Comparison of ENCODE assay signal across 34 cellular contexts in the genomic region with DNA sequence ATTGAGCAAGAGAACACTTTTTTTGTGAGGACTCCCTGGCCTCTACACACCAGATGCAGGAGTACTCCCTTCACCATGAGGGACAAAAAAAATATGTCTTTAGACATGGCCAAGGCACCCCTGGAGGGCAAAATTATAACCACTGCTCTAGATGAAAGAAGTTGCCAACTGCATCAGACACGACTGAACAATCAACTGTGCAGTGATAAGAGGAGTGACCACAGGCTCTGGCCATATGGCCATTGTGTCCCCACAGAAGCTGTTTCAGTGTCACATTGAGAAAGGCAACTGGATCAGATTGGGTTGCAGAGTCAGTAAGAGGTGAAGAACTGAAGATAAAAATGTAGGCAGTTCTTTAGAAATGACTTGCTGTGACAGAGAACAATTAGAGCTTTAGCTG.
"Had no signal": no experiment of that assay in that cellular context is flagged by ENCODE, and none has a peak within 500 bp of the region (broad histone marks: within the 10 kb centered on the region; RNA-seq: fewer than 3 reads in every experiment).

No MANE protein-coding gene starts in this region.

- H3K4me1 Mint-ChIP-seq: activated B cell treated with CpG ODN at 0.5 μM for 24 hours; activated naive CD4-positive, alpha-beta T cell treated with anti-CD3 and anti-CD28 coated beads, Interleukin-2, amount 10 ng/mL, durations not matched to agents 7 days and 5 days; activated naive CD8-positive, alpha-beta T cell treated with anti-CD3 and anti-CD28 coated beads, Interleukin-2, amount 50 U/mL, for 24 hours; central memory CD8-positive, alpha-beta T cell had no signal

- H3K27me3 ChIP-seq: cardiac muscle cell had no signal

- H3K27me3 Mint-ChIP-seq: activated B cell treated with CpG ODN at 0.5 μM for 24 hours; activated CD4-positive, alpha-beta memory T cell treated with anti-CD3 and anti-CD28 coated beads for 36 hours; activated naive CD4-positive, alpha-beta T cell treated with anti-CD3 and anti-CD28 coated beads, Interleukin-2, amount 10 ng/mL, durations not matched to agents 7 days and 5 days; activated naive CD8-positive, alpha-beta T cell; activated naive CD8-positive, alpha-beta T cell treated with anti-CD3 and anti-CD28 coated beads, Interleukin-2, amount 50 U/mL, for 24 hours; central memory CD8-positive, alpha-beta T cell had no signal

- H3K36me3 ChIP-seq: cardiac muscle cell had no signal

- H3K4me3 Mint-ChIP-seq: activated B cell treated with CpG ODN at 0.5 μM for 24 hours; activated CD4-positive, alpha-beta memory T cell treated with anti-CD3 and anti-CD28 coated beads for 36 hours; activated naive CD4-positive, alpha-beta T cell treated with anti-CD3 and anti-CD28 coated beads, Interleukin-2, amount 10 ng/mL, durations not matched to agents 7 days and 5 days; activated naive CD8-positive, alpha-beta T cell; activated naive CD8-positive, alpha-beta T cell treated with anti-CD3 and anti-CD28 coated beads, Interleukin-2, amount 50 U/mL, for 24 hours; central memory CD8-positive, alpha-beta T cell had no signal

- H3K27ac ChIP-seq: cardiac muscle cell, PC-9, RWPE1, VCaP had no signal

- H3K4me2 ChIP-seq: PC-9 had no signal

- ATAC-seq: activated naive CD8-positive, alpha-beta T cell treated with anti-CD3 and anti-CD28 coated beads, Interleukin-2, amount 50 U/mL, for 24 hours; Right ventricle myocardium inferior had no signal

- H3K4me3 ChIP-seq: cardiac muscle cell, PC-9 had no signal

- H3K36me3 Mint-ChIP-seq: activated CD4-positive, alpha-beta memory T cell treated with anti-CD3 and anti-CD28 coated beads for 36 hours; activated naive CD4-positive, alpha-beta T cell treated with anti-CD3 and anti-CD28 coated beads, Interleukin-2, amount 10 ng/mL, durations not matched to agents 7 days and 5 days; activated naive CD8-positive, alpha-beta T cell had no signal

- H3K27ac Mint-ChIP-seq: activated B cell treated with CpG ODN at 0.5 μM for 24 hours; activated CD4-positive, alpha-beta memory T cell treated with anti-CD3 and anti-CD28 coated beads for 36 hours; activated naive CD4-positive, alpha-beta T cell treated with anti-CD3 and anti-CD28 coated beads, Interleukin-2, amount 10 ng/mL, durations not matched to agents 7 days and 5 days; activated naive CD8-positive, alpha-beta T cell; activated naive CD8-positive, alpha-beta T cell treated with anti-CD3 and anti-CD28 coated beads, Interleukin-2, amount 50 U/mL, for 24 hours had no signal

- DNase-seq: activated B cell treated with CpG ODN at 0.5 μM for 24 hours; activated CD4-positive, alpha-beta memory T cell treated with anti-CD3 and anti-CD28 coated beads for 36 hours; activated CD4-positive, alpha-beta T cell treated with anti-CD3 and anti-CD28 coated beads for 4 hours; activated CD4-positive, alpha-beta T cell treated with anti-CD3 and anti-CD28 coated beads, Interleukin-2, amount 50 U/mL, for 1 hour; activated CD4-positive, CD25-positive, alpha-beta regulatory T cell treated with anti-CD3 and anti-CD28 coated beads, Interleukin-2, amount 50 U/mL, for 72 hours; activated CD8-positive, alpha-beta memory T cell treated with anti-CD3 and anti-CD28 coated beads, Interleukin-2, amount 50 U/mL, for 48 hours; activated effector memory CD4-positive, alpha-beta T cell treated with Interleukin-2 at 50 U/mL for 16 hours; activated naive CD4-positive, alpha-beta T cell treated with anti-CD3 and anti-CD28 coated beads, Interleukin-2, amount 10 ng/mL, durations not matched to agents 7 days and 5 days; activated naive CD8-positive, alpha-beta T cell treated with anti-CD3 and anti-CD28 coated beads, Interleukin-2, amount 50 U/mL, for 24 hours; activated T-cell treated with anti-CD3 and anti-CD28 coated beads, Interleukin-2, amount 50 U/mL, for 48 hours; amniotic stem cell; aorta; NCI-H1092 treated with DMSO at 0.1 percent for 48 hours; NCI-H1417; NCI-H146; NCI-H187; NCI-H2029 treated with DMSO at 0.1 percent for 48 hours; NCI-H2107; NCI-H345; NCI-H526; NCI-H748 treated with DMSO at 0.1 percent for 48 hours; NK-92 treated with Interleukin-12 subunit alpha and Interleukin-12 subunit beta, amount 100 ng/mL, for 24 hours; PC-9; SIG-M5; SW 1271; T-helper 1 cell; T-helper 2 cell; T-helper 9 cell had no signal

- H2AFZ ChIP-seq: PC-9 had no signal
